ENCODE assay signal across 16 cellular contexts in genomic region chr22:46514592-46515207, GRCh38.
DNase-seq lines count a peak whose midpoint lies in the region; ATAC-seq, FAIRE-seq and TF ChIP-seq lines count a peak whose summit lies in the region.
"Had no signal": no experiment of that assay in that cellular context is flagged by ENCODE, and none has a peak within 500 bp of the region (broad histone marks: within the 10 kb centered on the region; RNA-seq: fewer than 3 reads in every experiment).

No MANE protein-coding gene starts in this region.

- no peak for TF ChIP-seq CTCF in cardiac fibroblast (IDR thresholded peaks at IDR 0.05; ENCODE audit: low read depth, low read length)
- no peak for TF ChIP-seq CTCF in D721Med (IDR thresholded peaks at IDR 0.05; ENCODE audit: insufficient read depth, missing control alignments)

- H4K20me1 ChIP-seq in BLaER1 treated with 17β-estradiol and CSF1 and Interleukin-3, amounts not matched to agents 10 nM and 100 nM = peaks cover 0 to 33% (median 0%) of the 10 kb centered on the region in 11 experiments; a peak in 5 of 22 replicates

- no peak for FAIRE-seq in D721Med (lab: Jason Lieb, UNC)

- no peak overlapping the region for H3K4me3 ChIP-seq in BLaER1 treated with 17β-estradiol and CSF1 and Interleukin-3, amounts not matched to agents 10 nM and 100 nM
- H3K4me3 ChIP-seq in cardiac fibroblast (replicated peaks in 1 of 2; ENCODE audit: low read depth in 2 of 2, low read length in 2 of 2) = no peak overlapping the region
- H3K4me3 ChIP-seq: colonic mucosa, heart right ventricle, SK-N-MC, tibial artery had no signal

- H3K27ac ChIP-seq in BLaER1 treated with 17β-estradiol and CSF1 and Interleukin-3, amounts not matched to agents 10 nM and 100 nM = no peak overlapping the region
- H3K27ac ChIP-seq: colonic mucosa, heart right ventricle, SK-N-MC, tibial artery had no signal

- ATAC-seq in GM18511 (IDR thresholded peaks at IDR 0.05; ENCODE audit: unreplicated experiment) = no peak
- ATAC-seq in GM19035 (IDR thresholded peaks at IDR 0.05; ENCODE audit: unreplicated experiment) = no peak
- ATAC-seq: heart right ventricle had no signal

- DNase-seq in NCI-H226 = peak; percentile 58
- peak; percentile 39 to 43 for DNase-seq in cardiac fibroblast (ENCODE audit: low read depth in 2 of 2)
- DNase-seq in kidney tubule cell (ENCODE audit: low spot score) = peak; percentile 62
- no peak for DNase-seq in D721Med (ENCODE audit: insufficient read length, low spot score)
- no peak for DNase-seq in stimulated activated CD8-positive, alpha-beta memory T cell treated with anti-CD3 and anti-CD28 coated beads, Interleukin-4, amount 100 ng/mL, for 48 hours
- DNase-seq: activated CD4-positive, alpha-beta T cell treated with anti-CD3 and anti-CD28 coated beads, Interleukin-2, amount 10 ng/mL, durations not matched to agents 24 days and 14 days; activated effector memory CD4-positive, alpha-beta T cell treated with anti-CD3 and anti-CD28 coated beads, Interleukin-2, amount 50 U/mL, for 16 hours; colonic mucosa; heart right ventricle; midbrain; NCI-H524 treated with DMSO at 0.1 percent for 48 hours; tibial artery had no signal

- peaks cover 0 to 26% (median 0%) of the 10 kb centered on the region in 11 experiments; a peak in 8 of 22 replicates for H3K27me3 ChIP-seq in BLaER1 treated with 17β-estradiol and CSF1 and Interleukin-3, amounts not matched to agents 10 nM and 100 nM
- H3K27me3 ChIP-seq: colonic mucosa had no signal

- H3K9ac ChIP-seq in BLaER1 treated with 17β-estradiol and CSF1 and Interleukin-3, amounts not matched to agents 10 nM and 100 nM = no peak overlapping the region

- H3K4me2 ChIP-seq in BLaER1 treated with 17β-estradiol and CSF1 and Interleukin-3, amounts not matched to agents 10 nM and 100 nM = peak overlapping the region in 9 of 11 experiments; percentile 15 to 55 (median 33); a peak in 14 of 22 replicates

- H3K9me3 ChIP-seq in BLaER1 treated with 17β-estradiol and CSF1 and Interleukin-3, amounts not matched to agents 10 nM and 100 nM (replicated peaks in 1 of 11) = no peaks in the 10 kb centered on the region
- H3K9me3 ChIP-seq: colonic mucosa, heart right ventricle, tibial artery had no signal

- H3K4me1 ChIP-seq in BLaER1 treated with 17β-estradiol and CSF1 and Interleukin-3, amounts not matched to agents 10 nM and 100 nM = peaks cover 19 to 57% (median 48%) of the 10 kb centered on the region in 10 experiments
- H3K4me1 ChIP-seq: colonic mucosa, tibial artery had no signal

- no peaks in the 10 kb centered on the region for H3K36me3 ChIP-seq in BLaER1 treated with 17β-estradiol and CSF1 and Interleukin-3, amounts not matched to agents 10 nM and 100 nM
- H3K36me3 ChIP-seq: colonic mucosa, heart right ventricle, tibial artery had no signal

Comparison
In these comparisons a context has a peak if more than half of its experiments do, and no peak if none do; other contexts are left out.
1. DNase-seq: peak in NCI-H226 (single experiment), cardiac fibroblast (2 of 2) and kidney tubule cell (single experiment); none in D721Med (single experiment) and stimulated activated CD8-positive, alpha-beta memory T cell treated with anti-CD3 and anti-CD28 coated beads, Interleukin-4, amount 100 ng/mL, for 48 hours (single experiment).